Comparison of ENCODE assay signal across 17 cellular contexts in the genomic region with DNA sequence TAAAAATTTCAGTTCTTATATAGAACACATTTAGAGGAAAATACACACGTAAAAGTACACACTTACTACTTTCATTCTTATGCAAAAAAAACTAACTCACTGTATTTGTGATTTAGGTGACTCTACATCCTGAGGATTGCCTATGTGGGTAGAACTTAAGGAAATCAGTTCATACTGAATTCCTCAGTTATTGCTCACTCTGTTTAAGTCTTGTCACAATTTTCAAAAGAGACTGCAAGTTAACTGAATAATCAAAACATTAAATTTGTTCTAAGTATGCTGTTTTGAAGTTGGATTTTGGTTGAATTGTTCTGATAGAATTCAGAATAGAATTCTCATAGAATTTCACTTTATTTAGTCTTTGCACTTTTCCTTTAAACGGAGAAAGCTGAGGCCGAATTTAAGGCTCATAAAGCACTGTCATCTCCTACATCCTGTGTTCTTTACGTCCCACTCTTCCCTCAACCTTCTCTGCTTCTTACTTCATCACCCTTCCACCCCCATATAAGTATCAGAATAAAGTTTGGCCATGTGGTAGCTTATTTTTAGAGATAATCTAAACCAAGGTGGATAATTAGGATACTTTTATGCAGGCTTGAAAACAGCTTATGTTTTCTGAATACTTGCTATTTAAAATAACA. TPM values are rescaled to one million over a fixed set of nuclear protein-coding genes. Genes with fewer than 3 reads are reported as not detected.
DNase-seq lines count a peak whose midpoint lies in the region; ATAC-seq and TF ChIP-seq lines count a peak whose summit lies in the region.
"Had no signal": no experiment of that assay in that cellular context is flagged by ENCODE, and none has a peak within 500 bp of the region (broad histone marks: within the 10 kb centered on the region; RNA-seq: fewer than 3 reads in every experiment).

No MANE protein-coding gene starts in this region.

- peaks cover 19 to 48% of the 10 kb centered on the region in 2 experiments; a peak in 3 of 4 replicates for H3K79me1 ChIP-seq in IMR-90 (ENCODE audit: low read depth in 1 of 2, low read length in 2 of 2)
- H3K79me1 ChIP-seq in mesendoderm (ENCODE audit: low read length), result no peaks in the 10 kb centered on the region

- no peaks in the 10 kb centered on the region for H3K79me2 ChIP-seq in mesendoderm (ENCODE audit: control insufficient read depth, insufficient read depth, low read length)

- peak overlapping the region in 1 of 2 experiments; percentile 22; a peak in 1 of 4 replicates for H4K8ac ChIP-seq in IMR-90 (ENCODE audit: low read depth in 2 of 2, low read length in 2 of 2)
- H4K8ac ChIP-seq in mesendoderm (ENCODE audit: low read depth, low read length), result no peak overlapping the region

- H3K9ac ChIP-seq in IMR-90 (ENCODE audit: low read depth, low read length) (no peak overlapping the region), mesendoderm (ENCODE audit: low read length) (no peak overlapping the region)

- CTCF ChIA-PET in IMR-90 (lab: Yijun Ruan, JAX), result interaction anchor here (0.8 to 1.1 kb wide), 2 partner anchors 58 to 289 kb away, joined by 3 read pairs; no protein-coding TSS in a partner anchor

- H3K14ac ChIP-seq in IMR-90 (replicated peaks; ENCODE audit: low read depth, low read length), result no peak overlapping the region; the same call in 1 of the 2 replicates

- no peak for TF ChIP-seq POLR2A in IMR-90 (IDR thresholded peaks at IDR 0.05; ENCODE audit: low read depth, low read length)

- H3K18ac ChIP-seq in IMR-90 (ENCODE audit: low read depth, low read length) (peak overlapping the region; percentile 54; the same call in 1 of the 2 replicates), mesendoderm (ENCODE audit: low read length) (no peak overlapping the region)

- POLR2A ChIA-PET in IMR-90 (lab: Charles Lee; ENCODE audit: unreplicated experiment), result interaction anchor here (0.6 kb wide), 2 partner anchors 134 to 732 kb away, joined by 7 to 8 read pairs; no protein-coding TSS in a partner anchor

- H2BK5ac ChIP-seq in IMR-90 (ENCODE audit: low read depth, low read length, poor library complexity, severe bottlenecking), result peak overlapping the region; percentile 90
- no peak overlapping the region for H2BK5ac ChIP-seq in mesendoderm (ENCODE audit: low read length)

- no peak overlapping the region for H3K27ac ChIP-seq in IMR-90 (ENCODE audit: insufficient read depth, low read length)
- H3K27ac ChIP-seq in mesendoderm (ENCODE audit: low read depth, low read length), result no peak overlapping the region
- no peak overlapping the region for H3K27ac ChIP-seq in effector memory CD4-positive, alpha-beta T cell (ENCODE audit: insufficient read depth, low read length, poor library complexity, severe bottlenecking)
- H3K27ac ChIP-seq: C4-2B, vagina had no signal

- in situ Hi-C loops in IMR-90 (cut with MboI; ENCODE audit: low sequenced_read_pairs), result no loop called here

- H2BK20ac ChIP-seq in IMR-90 (ENCODE audit: low read depth, low read length), result no peak overlapping the region

- H2BK15ac ChIP-seq in IMR-90 (ENCODE audit: low read depth, low read length), result no peak overlapping the region
- no peak overlapping the region for H2BK15ac ChIP-seq in mesendoderm (replicated peaks; ENCODE audit: low read depth)

- H3K4me1 ChIP-seq in IMR-90 (ENCODE audit: control insufficient read depth, insufficient read depth, low read length), result peaks cover 7% of the 10 kb centered on the region
- peaks cover 2% of the 10 kb centered on the region for H3K4me1 ChIP-seq in mesendoderm (ENCODE audit: control insufficient read depth, low read depth, low read length)
- no peaks in the 10 kb centered on the region for H3K4me1 ChIP-seq in effector memory CD4-positive, alpha-beta T cell (ENCODE audit: control insufficient read depth, insufficient read depth, low read length, poor library complexity, severe bottlenecking)

- no CpG with 5 or more reads among the region's 4 CpGs for WGBS in IMR-90 (ENCODE audit: extremely low coverage in 2 of 2, insufficient read length in 1 of 2), 2 experiments
- no CpG with 5 or more reads among the region's 4 CpGs for WGBS in mesendoderm (ENCODE audit: extremely low coverage, insufficient coverage, low lambda C conversion rate)

- peak; percentile 83 for ATAC-seq in IMR-90 (ENCODE audit: low read depth)
- ATAC-seq in HG03175 (IDR thresholded peaks at IDR 0.05; ENCODE audit: unreplicated experiment), result no peak
- ATAC-seq: activated CD8-positive, alpha-beta T cell treated with anti-CD3 and anti-CD28 coated beads for 36 hours had no signal

- H2AK9ac ChIP-seq in IMR-90 (replicated peaks; ENCODE audit: low read depth, low read length, poor library complexity), result no peak overlapping the region

- no TSS peak for BruUV-seq in IMR-90 (replicated peaks; lab: Mats Ljungman, UMichigan)

- no peaks in the 10 kb centered on the region for H3K27me3 ChIP-seq in IMR-90 (ENCODE audit: control insufficient read depth, insufficient read depth, low read length)
- H3K27me3 ChIP-seq in mesendoderm (ENCODE audit: insufficient read depth, low read length, poor library complexity), result no peaks in the 10 kb centered on the region
- no peaks in the 10 kb centered on the region for H3K27me3 ChIP-seq in effector memory CD4-positive, alpha-beta T cell (replicated peaks; ENCODE audit: control insufficient read depth, insufficient read depth, low read length, poor library complexity, severe bottlenecking)
- H3K27me3 ChIP-seq: vagina had no signal

- dilution Hi-C loops in IMR-90 (cut with HindIII; ENCODE audit: low sequenced_read_pairs, unreplicated experiment), result no loop called here

- H3K9me3 ChIP-seq in IMR-90 (ENCODE audit: control insufficient read depth, insufficient read depth, low read length), result no peaks in the 10 kb centered on the region
- no peaks in the 10 kb centered on the region for H3K9me3 ChIP-seq in effector memory CD4-positive, alpha-beta T cell (ENCODE audit: control insufficient read depth, low read length)
- H3K9me3 ChIP-seq: vagina had no signal

- peak overlapping the region; percentile 11; the same call in 1 of the 2 replicates for H2BK120ac ChIP-seq in IMR-90 (ENCODE audit: low read depth, low read length)
- H2BK120ac ChIP-seq in mesendoderm (ENCODE audit: low read depth, low read length), result no peak overlapping the region

- peak; percentile 43 for DNase-seq in AG08396 (ENCODE audit: low spot score)
- DNase-seq in IMR-90, result peak; percentile 92
- peak; percentile 67 to 91 for DNase-seq in cardiac fibroblast (ENCODE audit: low read depth in 2 of 2)
- peak; percentile 12 for DNase-seq in mesendoderm
- no peak for DNase-seq in effector memory CD4-positive, alpha-beta T cell
- DNase-seq in NCI-H146 (lab: John Stamatoyannopoulos, UW), result no peak
- DNase-seq in activated T-cell treated with anti-CD3 and anti-CD28 coated beads, Interleukin-2, amount 50 U/mL, for 1 hour, result no peak
- DNase-seq: activated CD8-positive, alpha-beta T cell treated with anti-CD3 and anti-CD28 coated beads for 36 hours; activated naive CD8-positive, alpha-beta T cell treated with anti-CD3 and anti-CD28 coated beads, Interleukin-2, amount 10 ng/mL, durations not matched to agents 7 days and 5 days; effector CD8-positive, alpha-beta T cell; NCI-H187; stimulated activated CD8-positive, alpha-beta memory T cell treated with anti-CD3 and anti-CD28 coated beads, Interleukin-4, amount 100 ng/mL, for 48 hours; T-helper 2 cell had no signal

- H3K9me1 ChIP-seq in IMR-90 (ENCODE audit: insufficient read depth, low read length), result peaks cover 3% of the 10 kb centered on the region; the same call in 1 of the 2 replicates

- peaks cover 5% of the 10 kb centered on the region for H3K36me3 ChIP-seq in IMR-90 (ENCODE audit: control insufficient read depth, insufficient read depth, low read length)
- H3K36me3 ChIP-seq in mesendoderm (ENCODE audit: control insufficient read depth, insufficient read depth, low read length), result no peaks in the 10 kb centered on the region
- no peaks in the 10 kb centered on the region for H3K36me3 ChIP-seq in effector memory CD4-positive, alpha-beta T cell (ENCODE audit: control insufficient read depth, insufficient read depth, low read length)

- peaks cover 21% of the 10 kb centered on the region; the same call in 1 of the 2 replicates for H4K20me1 ChIP-seq in IMR-90 (ENCODE audit: insufficient read depth, low read length)

- H4K91ac ChIP-seq in IMR-90 (ENCODE audit: insufficient read depth, low read depth, low read length), result peak overlapping the region; percentile 55; the same call in 1 of the 2 replicates

- peak overlapping the region; percentile 97 for H3K4me2 ChIP-seq in IMR-90 (ENCODE audit: low read depth, low read length)
- no peak overlapping the region for H3K4me2 ChIP-seq in mesendoderm (ENCODE audit: low read length)

- H2AFZ ChIP-seq in IMR-90 (replicated peaks; ENCODE audit: low read length, poor library complexity), result no peak overlapping the region

- no peak overlapping the region for H4K5ac ChIP-seq in IMR-90 (ENCODE audit: low read depth, low read length)
- H4K5ac ChIP-seq in mesendoderm (ENCODE audit: low read length), result no peak overlapping the region

- no peak overlapping the region for H2AK5ac ChIP-seq in IMR-90 (ENCODE audit: low read depth, low read length)
- H2AK5ac ChIP-seq in mesendoderm (ENCODE audit: low read length), result no peak overlapping the region

- H3K23ac ChIP-seq in IMR-90 (ENCODE audit: low read depth, low read length), result no peak overlapping the region; the same call in 1 of the 2 replicates
- no peak overlapping the region for H3K23ac ChIP-seq in mesendoderm (ENCODE audit: low read length)

- no peak for TF ChIP-seq RAD21 in IMR-90 (IDR thresholded peaks at IDR 0.05; ENCODE audit: low read length)

- H3K4me3 ChIP-seq in IMR-90 (ENCODE audit: insufficient read depth, low read depth, low read length), result no peak overlapping the region; the same call in 1 of the 2 replicates
- H3K4me3 ChIP-seq in cardiac fibroblast (replicated peaks in 1 of 2; ENCODE audit: low read depth in 2 of 2, low read length in 2 of 2), result no peak overlapping the region
- H3K4me3 ChIP-seq in mesendoderm (ENCODE audit: low read length), result no peak overlapping the region
- H3K4me3 ChIP-seq in effector memory CD4-positive, alpha-beta T cell (ENCODE audit: insufficient read depth, low read depth, low read length, poor library complexity, severe bottlenecking), result no peak overlapping the region
- H3K4me3 ChIP-seq: vagina had no signal

- H3K4ac ChIP-seq in IMR-90 (ENCODE audit: low read depth, low read length) (peak overlapping the region; percentile 37; the same call in 1 of the 2 replicates), mesendoderm (ENCODE audit: low read depth, low read length) (no peak overlapping the region)

- H3K56ac ChIP-seq in IMR-90 (ENCODE audit: extremely low read depth, insufficient read depth, low read length) (no peak overlapping the region), mesendoderm (ENCODE audit: low read length) (no peak overlapping the region)

- TF ChIP-seq CTCF in IMR-90 (conservative IDR thresholded peaks at IDR 0.05; ENCODE audit: low read depth, low read length) (no peak), cardiac fibroblast (IDR thresholded peaks at IDR 0.05; ENCODE audit: low read depth, low read length) (no peak)

- intact Hi-C loops in IMR-90 (cut with micrococcal nuclease), result no loop called here

RNA-seq across cellular contexts. Expression of gene APOL5, which starts 59.8 kb away (rescaled TPM):
- under 0.01 and 0.18 TPM in 2 replicates for total RNA-seq in IMR-90 (2012; rRNA removed)
- 0.15 and 0.19 TPM in 2 replicates for polyA plus RNA-seq in IMR-90 (2012; rRNA removed)
- 0.15 TPM in 1 of 2 replicates, not detected in the other for polyA plus RNA-seq in IMR-90 (2012; cell fraction: cytosol; rRNA removed)
- polyA plus RNA-seq in IMR-90 (2012; cell fraction: nucleus; rRNA removed; ENCODE audit: low replicate concordance), result 0.09 and 0.16 TPM in 2 replicates
- polyA plus RNA-seq in mesendoderm (2013, experiment 1 of 2), result not detected
- polyA plus RNA-seq in mesendoderm (2013, experiment 2 of 2), result not detected
- total RNA-seq: activated CD8-positive, alpha-beta T cell treated with anti-CD3 and anti-CD28 coated beads for 36 hours; activated naive CD8-positive, alpha-beta T cell treated with anti-CD3 and anti-CD28 coated beads, Interleukin-2, amount 10 ng/mL, durations not matched to agents 7 days and 5 days; vagina had no signal
- polyA plus RNA-seq: IgD-negative memory B cell had no signal

Comparison
In these comparisons a context has a peak if more than half of its experiments do, and no peak if none do; other contexts are left out.
1. DNase-seq: peak in AG08396 (single experiment), IMR-90 (single experiment), cardiac fibroblast (2 of 2) and mesendoderm (single experiment); none in effector memory CD4-positive, alpha-beta T cell (0 of 3), NCI-H146 (single experiment) and activated T-cell treated with anti-CD3 and anti-CD28 coated beads, Interleukin-2, amount 50 U/mL, for 1 hour (single experiment).